11 cellular contexts compared by ENCODE assay signal in the genomic region with DNA sequence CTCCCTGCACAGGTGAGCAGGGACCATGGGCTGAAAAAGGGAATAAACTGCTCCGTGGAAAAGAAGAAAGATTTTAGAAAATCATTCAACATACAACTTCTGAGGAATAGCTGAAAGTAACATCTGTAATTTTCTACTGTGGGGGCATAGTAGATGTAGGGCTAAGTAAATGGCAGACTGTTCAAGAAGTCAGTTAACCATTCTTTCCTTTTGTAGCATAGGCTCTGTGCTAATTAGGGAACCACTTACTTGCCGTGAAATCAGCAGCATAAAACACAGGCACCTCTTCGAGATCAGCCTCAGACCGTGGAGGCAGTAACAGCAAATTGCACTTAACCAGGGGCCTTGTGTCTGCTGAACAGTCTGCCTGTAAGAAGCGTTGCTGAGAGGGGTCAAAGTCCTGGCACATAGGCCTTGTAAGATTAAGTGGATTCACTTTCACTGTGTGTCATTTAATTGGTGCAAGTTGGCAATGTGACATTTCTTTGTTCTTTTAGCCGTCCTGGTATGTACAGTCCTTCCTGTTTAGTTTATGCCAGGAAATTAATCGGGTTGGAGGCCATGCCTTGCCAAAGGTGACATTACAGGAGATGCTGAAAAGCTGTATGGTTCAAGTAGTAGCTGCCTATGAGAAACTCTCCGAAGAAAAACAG. TPM values are rescaled to one million over a fixed set of nuclear protein-coding genes. Genes with fewer than 3 reads are reported as not detected.
DNase-seq lines count a peak whose midpoint lies in the region; ATAC-seq, FAIRE-seq and TF ChIP-seq lines count a peak whose summit lies in the region.
"Had no signal": no experiment of that assay in that cellular context is flagged by ENCODE, and none has a peak within 500 bp of the region (broad histone marks: within the 10 kb centered on the region; RNA-seq: fewer than 3 reads in every experiment).

No MANE protein-coding gene starts in this region.

- H3K4me3 Mint-ChIP-seq in memory B cell = no peak overlapping the region

- no peaks in the 10 kb centered on the region for H3K9me3 ChIP-seq in GM12878 (replicated peaks; ENCODE audit: control insufficient read depth, insufficient read depth, low read length)
- H3K9me3 ChIP-seq: vagina had no signal

- no peak overlapping the region for H3K4me3 ChIP-seq in LNCaP clone FGC (ENCODE audit: low read depth, low read length)
- H3K4me3 ChIP-seq in GM12878 = no peak overlapping the region
- H3K4me3 ChIP-seq: vagina had no signal

- no peak overlapping the region for H3K4me2 ChIP-seq in GM12878 (ENCODE audit: control insufficient read depth, insufficient read depth)

- no peak overlapping the region for H2AFZ ChIP-seq in GM12878 (ENCODE audit: control insufficient read depth, low read depth, low read length)

- H3K4me1 ChIP-seq in GM12878 (ENCODE audit: control insufficient read depth, insufficient read depth, low read length) = no peaks in the 10 kb centered on the region
- H3K4me1 ChIP-seq: vagina had no signal

- no peaks in the 10 kb centered on the region for H3K9me3 Mint-ChIP-seq in memory B cell

- DNase-seq in LNCaP clone FGC (ENCODE audit: low read depth) (peak; percentile 96), GM12878 (ENCODE audit: low read depth, low spot score) (no peak), memory B cell (ENCODE audit: low spot score in 2 of 2) (no peak), middle frontal gyrus (ENCODE audit: extremely low spot score, low spot score) (no peak), NCI-H82 (lab: John Stamatoyannopoulos, UW) (no peak), SK-N-DZ (ENCODE audit: low spot score) (no peak), pons (ENCODE audit: low spot score) (no peak)
- DNase-seq: NCI-H2081 treated with DMSO at 0.1 percent for 48 hours had no signal

- no peaks in the 10 kb centered on the region for H3K27me3 Mint-ChIP-seq in memory B cell

- no peak for TF ChIP-seq POLR2A in GM12878 (IDR thresholded peaks at IDR 0.05; ENCODE audit: low read depth, low read length)

- TF ChIP-seq CTCF in C4-2B (conservative IDR thresholded peaks at IDR 0.05) (no peak), LNCaP clone FGC (IDR thresholded peaks at IDR 0.05; ENCODE audit: control insufficient read depth, extremely low read depth, insufficient read depth) (no peak), GM12878 (IDR thresholded peaks at IDR 0.05 in 2 of 3, conservative IDR thresholded peaks at IDR 0.05 in 1 of 3; ENCODE audit: control insufficient read depth in 2 of 3, extremely low read depth in 1 of 3, insufficient read depth in 1 of 3, low read depth in 3 of 3, low read length in 3 of 3) (no peak)

- RAD21 ChIA-PET in GM12878 (lab: Charles Lee; ENCODE audit: unreplicated experiment) = interaction anchor here (0.9 to 3.2 kb wide), 9 partner anchors 9 to 478 kb away, joined by 3 to 21 read pairs (median 4); a partner anchor contains a TSS

- SMC1A ChIA-PET in GM12878 (lab: Charles Lee; ENCODE audit: uncharacterized antibody, unreplicated experiment) = interaction anchor here (1.0 to 2.8 kb wide), 14 partner anchors 9 to 167 kb away, joined by 3 to 16 read pairs (median 6); a partner anchor contains a TSS

- peaks cover 25% of the 10 kb centered on the region for H3K36me3 Mint-ChIP-seq in memory B cell

- TF ChIP-seq RAD21 in GM12878 (IDR thresholded peaks at IDR 0.05; ENCODE audit: insufficient read depth, low read depth, low read length) = no peak

- no TSS peak for BruUV-seq in GM12878 (replicated peaks; lab: Mats Ljungman, UMichigan)

- whole genome bisulfite sequencing in GM12878 (ENCODE audit: insufficient coverage, insufficient replicate concordance, low lambda C conversion rate, missing lambda C conversion rate) = 77% methylated on average over 8 of the region's 8 CpGs

- FAIRE-seq in GM12878 (lab: Jason Lieb, UNC) = no peak

- in situ Hi-C loops in GM12878 (cut with MboI) = no loop called here

- no peaks in the 10 kb centered on the region for H3K27me3 ChIP-seq in GM12878 (replicated peaks in 1 of 2; ENCODE audit: control insufficient read depth in 2 of 2, insufficient read depth in 2 of 2, low read length in 1 of 2)
- H3K27me3 ChIP-seq: vagina had no signal

- intact Hi-C loops in GM12878 (cut with micrococcal nuclease; ENCODE audit: unreplicated experiment) = no loop called here

- CTCF ChIA-PET in GM12878 (lab: Yijun Ruan, JAX) = interaction anchor here (0.7 to 4.7 kb wide), 13 partner anchors 12 to 477 kb away, joined by 3 to 20 read pairs (median 3); a partner anchor contains a TSS

- no peaks in the 10 kb centered on the region for H3K4me1 Mint-ChIP-seq in memory B cell

- POLR2A ChIA-PET in GM12878 (lab: Charles Lee) = interaction anchor here (1.4 to 2.0 kb wide), 2 partner anchors 11 to 24 kb away, joined by 3 to 11 read pairs; a partner anchor contains a TSS

- ATAC-seq in GM12878 (peak; percentile 91), memory B cell (ENCODE audit: low read depth) (no peak)

- peak overlapping the region; percentile 21 for H3K27ac Mint-ChIP-seq in memory B cell

- no peak overlapping the region for H3K9ac ChIP-seq in GM12878 (ENCODE audit: control insufficient read depth, insufficient read depth, low read length)

- no peak for TF ChIP-seq EP300 in GM12878 (IDR thresholded peaks at IDR 0.05; ENCODE audit: borderline replicate concordance in 1 of 2, control insufficient read depth in 1 of 2, low read depth in 2 of 2, low read length in 2 of 2)

- no peaks in the 10 kb centered on the region for H3K79me2 ChIP-seq in GM12878 (ENCODE audit: control insufficient read depth, insufficient read depth, low read length)

- H4K20me1 ChIP-seq in GM12878 (ENCODE audit: control insufficient read depth, insufficient read depth) = no peaks in the 10 kb centered on the region; the same call in 1 of the 2 replicates

- peaks cover 28 to 47% of the 10 kb centered on the region in 2 experiments for H3K36me3 ChIP-seq in GM12878 (ENCODE audit: control insufficient read depth in 2 of 2, insufficient read depth in 2 of 2, low read length in 1 of 2)

- peak overlapping the region; percentile 41; the same call in 1 of the 2 replicates for H3K27ac ChIP-seq in C4-2B
- no peak overlapping the region for H3K27ac ChIP-seq in GM12878 (ENCODE audit: control insufficient read depth, insufficient read depth)
- H3K27ac ChIP-seq: vagina had no signal

RNA-seq across cellular contexts. Expression of a gene that starts 10.4 kb away (rescaled TPM):
- total RNA-seq in GM12878 (2013; cell fraction: nucleolus; rRNA removed) = 42.8 and 47.0 TPM in 2 replicates
- 16.7 and 23.9 TPM in 2 replicates for total RNA-seq in GM12878 (2014; rRNA removed)
- 13.4 and 16.0 TPM in 2 replicates for total RNA-seq in GM12878 (2014; rRNA removed; fragmentation: Illumina TruSeq; extraction: Trizol)
- 20.7 and 24.1 TPM in 2 replicates for total RNA-seq in GM12878 (2021)
- 10.9 TPM for polyA plus RNA-seq in GM12878 (2011; ENCODE audit: low read depth)
- 11.9 and 21.1 TPM in 2 replicates for polyA plus RNA-seq in GM12878 (2011; rRNA removed)
- 15.1 and 18.4 TPM in 2 replicates for polyA plus RNA-seq in GM12878 (2011; cell fraction: cytosol; rRNA removed)
- 43.8 and 51.2 TPM in 2 replicates for polyA plus RNA-seq in GM12878 (2011; cell fraction: nucleus; rRNA removed)
- 18.6 and 23.9 TPM in 2 replicates for polyA plus RNA-seq in GM12878 (2012)
- polyA plus RNA-seq in GM12878 (2014; fragmentation: Illumina TruSeq; extraction: Trizol) = 19.5 and 25.8 TPM in 2 replicates
- 10 to 100 TPM; 10.5 to 11.4 TPM for polyA plus RNA-seq in GM12878 (2014; fragmentation: Nextera tagmentation; extraction: Ambion mirVana)
- 13.8 and 14.4 TPM in 2 replicates for polyA plus RNA-seq in GM12878 (2014; rRNA removed)
- polyA plus RNA-seq in GM12878 (2016; fragmentation: Nextera tagmentation; extraction: Ambion mirVana) = 10 to 100 TPM; 19.6 to 20.8 TPM
- polyA minus RNA-seq in GM12878 (2011; rRNA and poly(A)+ RNA removed) = 21.4 and 26.0 TPM in 2 replicates
- 9.5 and 11.2 TPM in 2 replicates for polyA minus RNA-seq in GM12878 (2011; cell fraction: cytosol; rRNA and poly(A)+ RNA removed)
- 19.2 and 29.9 TPM in 2 replicates for polyA minus RNA-seq in GM12878 (2011; cell fraction: nucleus; rRNA and poly(A)+ RNA removed)
- 22.9 and 29.5 TPM in 2 replicates for polyA plus RNA-seq in SK-N-DZ (2014; cell fraction: cytosol; rRNA removed)
- polyA plus RNA-seq in SK-N-DZ (2014; cell fraction: nucleus; rRNA removed) = 42.5 and 60.0 TPM in 2 replicates

RNA-seq across cellular contexts. Expression of a gene that starts 38.5 kb away (rescaled TPM):
- total RNA-seq in GM12878 (2013; cell fraction: nucleolus; rRNA removed) = 17.7 and 19.0 TPM in 2 replicates
- total RNA-seq in GM12878 (2014; rRNA removed) = 1.9 and 2.2 TPM in 2 replicates
- 1.7 and 2.0 TPM in 2 replicates for total RNA-seq in GM12878 (2014; rRNA removed; fragmentation: Illumina TruSeq; extraction: Trizol)
- total RNA-seq in GM12878 (2021) = 2.3 TPM in 2 replicates
- 0.47 TPM for polyA plus RNA-seq in GM12878 (2011; ENCODE audit: low read depth)
- 12.5 and 14.2 TPM in 2 replicates for polyA plus RNA-seq in GM12878 (2011; rRNA removed)
- polyA plus RNA-seq in GM12878 (2011; cell fraction: cytosol; rRNA removed) = 10.7 and 11.8 TPM in 2 replicates
- polyA plus RNA-seq in GM12878 (2011; cell fraction: nucleus; rRNA removed) = 8.3 and 11.2 TPM in 2 replicates
- 0.54 and 0.97 TPM in 2 replicates for polyA plus RNA-seq in GM12878 (2012)
- 1.7 TPM in 2 replicates for polyA plus RNA-seq in GM12878 (2014; fragmentation: Illumina TruSeq; extraction: Trizol)
- polyA plus RNA-seq in GM12878 (2014; fragmentation: Nextera tagmentation; extraction: Ambion mirVana) = under 1 TPM; 0.47 to 0.69 TPM
- 1.5 and 1.6 TPM in 2 replicates for polyA plus RNA-seq in GM12878 (2014; rRNA removed)
- 1 to 10 TPM; 1.2 to 1.6 TPM for polyA plus RNA-seq in GM12878 (2016; fragmentation: Nextera tagmentation; extraction: Ambion mirVana)
- 26.0 and 31.7 TPM in 2 replicates for polyA minus RNA-seq in GM12878 (2011; rRNA and poly(A)+ RNA removed)
- polyA minus RNA-seq in GM12878 (2011; cell fraction: cytosol; rRNA and poly(A)+ RNA removed) = 4.1 and 4.9 TPM in 2 replicates
- 7.4 and 8.3 TPM in 2 replicates for polyA minus RNA-seq in GM12878 (2011; cell fraction: nucleus; rRNA and poly(A)+ RNA removed)
- 6.3 and 9.3 TPM in 2 replicates for polyA plus RNA-seq in SK-N-DZ (2014; cell fraction: cytosol; rRNA removed)
- polyA plus RNA-seq in SK-N-DZ (2014; cell fraction: nucleus; rRNA removed) = 2.3 TPM in 2 replicates

RNA-seq across cellular contexts. Expression of a gene that starts 58.4 kb away (rescaled TPM):
- total RNA-seq in GM12878 (2013; cell fraction: nucleolus; rRNA removed) = not detected in 2 replicates
- total RNA-seq in GM12878 (2014; rRNA removed) = not detected in 2 replicates
- not detected in 2 replicates for total RNA-seq in GM12878 (2014; rRNA removed; fragmentation: Illumina TruSeq; extraction: Trizol)
- not detected in 2 replicates for total RNA-seq in GM12878 (2021)
- polyA plus RNA-seq in GM12878 (2011; ENCODE audit: low read depth) = not detected
- not detected in 2 replicates for polyA plus RNA-seq in GM12878 (2011; rRNA removed)
- polyA plus RNA-seq in GM12878 (2011; cell fraction: cytosol; rRNA removed) = 0.15 TPM in 1 of 2 replicates, not detected in the other
- polyA plus RNA-seq in GM12878 (2011; cell fraction: nucleus; rRNA removed) = not detected in 2 replicates
- polyA plus RNA-seq in GM12878 (2012) = not detected in 2 replicates
- not detected in 2 replicates for polyA plus RNA-seq in GM12878 (2014; fragmentation: Illumina TruSeq; extraction: Trizol)
- polyA plus RNA-seq in GM12878 (2014; fragmentation: Nextera tagmentation; extraction: Ambion mirVana) = not detected
- polyA plus RNA-seq in GM12878 (2014; rRNA removed) = not detected in 2 replicates
- not detected for polyA plus RNA-seq in GM12878 (2016; fragmentation: Nextera tagmentation; extraction: Ambion mirVana)
- not detected in 2 replicates for polyA minus RNA-seq in GM12878 (2011; rRNA and poly(A)+ RNA removed)
- not detected in 2 replicates for polyA minus RNA-seq in GM12878 (2011; cell fraction: cytosol; rRNA and poly(A)+ RNA removed)
- not detected in 2 replicates for polyA minus RNA-seq in GM12878 (2011; cell fraction: nucleus; rRNA and poly(A)+ RNA removed)
- polyA plus RNA-seq in SK-N-DZ (2014; cell fraction: cytosol; rRNA removed) = not detected in 2 replicates
- polyA plus RNA-seq in SK-N-DZ (2014; cell fraction: nucleus; rRNA removed) = not detected in 2 replicates
- total RNA-seq: T-helper 2 cell treated with Interferon-gamma antibody and Interleukin-4, amounts not matched to agents 100 ng/mL and 5 ng/mL, for 36 hours; vagina had no signal
